ENCODE assay signal across 19 cellular contexts in the genomic region with DNA sequence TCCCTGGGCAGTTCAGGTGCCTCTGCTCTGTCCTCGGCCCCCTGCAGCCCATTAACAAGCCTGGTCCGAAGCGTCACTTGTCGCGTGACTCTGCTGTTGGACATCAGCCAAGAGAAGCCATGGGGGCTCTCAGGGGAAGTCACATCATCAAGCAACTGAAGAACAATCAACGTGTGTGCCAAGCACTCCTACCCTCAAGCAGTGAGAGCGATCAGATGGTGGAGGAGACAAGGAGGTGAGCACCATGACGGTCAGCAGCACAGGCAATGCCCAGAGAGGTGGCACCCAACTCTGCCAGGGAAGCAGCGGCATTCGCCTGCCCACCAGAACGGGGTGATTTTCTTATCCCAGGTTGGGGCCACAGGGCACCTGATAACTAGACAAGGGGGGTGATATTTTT.
DNase-seq lines count a peak whose midpoint lies in the region; ATAC-seq and TF ChIP-seq lines count a peak whose summit lies in the region.
"Had no signal": no experiment of that assay in that cellular context is flagged by ENCODE, and none has a peak within 500 bp of the region (broad histone marks: within the 10 kb centered on the region; RNA-seq: fewer than 3 reads in every experiment).

No MANE protein-coding gene starts in this region.

- H3K4me2 ChIP-seq in neural progenitor cell: no peak overlapping the region

- no peak for ATAC-seq in psoas muscle
- ATAC-seq: activated CD8-positive, alpha-beta memory T cell treated with anti-CD3 and anti-CD28 coated beads, Interleukin-2, amount 10 ng/mL, durations not matched to agents 7 days and 5 days had no signal

- TF ChIP-seq CTCF in A673 (conservative IDR thresholded peaks at IDR 0.05; ENCODE audit: low read depth, low read length) (no peak), choroid plexus epithelial cell (conservative IDR thresholded peaks at IDR 0.05; ENCODE audit: low read depth, low read length) (no peak), neural progenitor cell (IDR thresholded peaks at IDR 0.05) (no peak), psoas muscle (IDR thresholded peaks at IDR 0.05) (no peak), Peyer's patch (IDR thresholded peaks at IDR 0.05) (no peak)

- H3F3A ChIP-seq in neural progenitor cell (ENCODE audit: low read depth): no peaks in the 10 kb centered on the region

- POLR2A ChIA-PET in A673 (lab: Charles Lee; ENCODE audit: low non-redundant PET): no interaction called here

- H3K79me2 ChIP-seq in neural progenitor cell (ENCODE audit: low read depth): no peaks in the 10 kb centered on the region

- H3K4me1 ChIP-seq in A673 (ENCODE audit: insufficient read depth, low read length, poor library complexity, severe bottlenecking) (peaks cover 6% of the 10 kb centered on the region), neural progenitor cell (no peaks in the 10 kb centered on the region), psoas muscle (no peaks in the 10 kb centered on the region), Peyer's patch (no peaks in the 10 kb centered on the region)
- H3K4me1 ChIP-seq: colonic mucosa, tibial artery had no signal

- TF ChIP-seq POLR2A in Peyer's patch (IDR thresholded peaks at IDR 0.05): no peak

- H3K27ac Mint-ChIP-seq in neural progenitor cell: no peak overlapping the region
- H3K27ac Mint-ChIP-seq: activated CD8-positive, alpha-beta memory T cell treated with anti-CD3 and anti-CD28 coated beads, Interleukin-2, amount 10 ng/mL, durations not matched to agents 7 days and 5 days; activated naive CD8-positive, alpha-beta T cell treated with anti-CD3 and anti-CD28 coated beads, Interleukin-2, amount 10 ng/mL, durations not matched to agents 7 days and 5 days; nephron had no signal

- no peak overlapping the region for H3K9ac ChIP-seq in neural progenitor cell

- no peak overlapping the region for H3K27ac ChIP-seq in A673 (ENCODE audit: low read depth, low read length, poor library complexity, severe bottlenecking)
- no peak overlapping the region for H3K27ac ChIP-seq in neural progenitor cell
- no peak overlapping the region for H3K27ac ChIP-seq in psoas muscle
- no peak overlapping the region for H3K27ac ChIP-seq in Peyer's patch
- H3K27ac ChIP-seq: colonic mucosa, tibial artery had no signal

- peaks cover 3% of the 10 kb centered on the region for H3K9me3 Mint-ChIP-seq in neural progenitor cell
- H3K9me3 Mint-ChIP-seq: activated naive CD8-positive, alpha-beta T cell treated with anti-CD3 and anti-CD28 coated beads, Interleukin-2, amount 10 ng/mL, durations not matched to agents 7 days and 5 days; H9; nephron had no signal

- BruUV-seq in A673 (replicated peaks; lab: Mats Ljungman, UMichigan): no TSS peak

- peaks cover 9% of the 10 kb centered on the region for H3K4me1 Mint-ChIP-seq in neural progenitor cell
- H3K4me1 Mint-ChIP-seq: activated CD8-positive, alpha-beta memory T cell treated with anti-CD3 and anti-CD28 coated beads, Interleukin-2, amount 10 ng/mL, durations not matched to agents 7 days and 5 days; activated naive CD8-positive, alpha-beta T cell treated with anti-CD3 and anti-CD28 coated beads, Interleukin-2, amount 10 ng/mL, durations not matched to agents 7 days and 5 days; CD4-positive, alpha-beta memory T cell had no signal

- no peaks in the 10 kb centered on the region for H4K20me1 ChIP-seq in neural progenitor cell (ENCODE audit: low read depth)

- H3K4me3 ChIP-seq in A673 (ENCODE audit: low read depth, low read length, poor library complexity, severe bottlenecking): no peak overlapping the region
- no peak overlapping the region for H3K4me3 ChIP-seq in choroid plexus epithelial cell (ENCODE audit: low read depth, low read length)
- H3K4me3 ChIP-seq in neural progenitor cell: no peak overlapping the region
- H3K4me3 ChIP-seq in psoas muscle: no peak overlapping the region
- H3K4me3 ChIP-seq in Peyer's patch: no peak overlapping the region
- H3K4me3 ChIP-seq: colonic mucosa, tibial artery had no signal

- CTCF ChIA-PET in A673 (lab: Charles Lee): no interaction called here

- no peak overlapping the region for H3K4me3 Mint-ChIP-seq in neural progenitor cell
- H3K4me3 Mint-ChIP-seq: activated CD8-positive, alpha-beta memory T cell treated with anti-CD3 and anti-CD28 coated beads, Interleukin-2, amount 10 ng/mL, durations not matched to agents 7 days and 5 days; activated naive CD8-positive, alpha-beta T cell treated with anti-CD3 and anti-CD28 coated beads, Interleukin-2, amount 10 ng/mL, durations not matched to agents 7 days and 5 days; CD4-positive, alpha-beta memory T cell; H9; nephron had no signal

- H3K36me3 Mint-ChIP-seq in neural progenitor cell: peaks cover 44% of the 10 kb centered on the region
- H3K36me3 Mint-ChIP-seq: activated CD8-positive, alpha-beta memory T cell treated with anti-CD3 and anti-CD28 coated beads, Interleukin-2, amount 10 ng/mL, durations not matched to agents 7 days and 5 days; activated naive CD8-positive, alpha-beta T cell treated with anti-CD3 and anti-CD28 coated beads, Interleukin-2, amount 10 ng/mL, durations not matched to agents 7 days and 5 days had no signal

- WGBS in psoas muscle, 3 donors: 71 to 73% (median 71%) methylated on average over 11 of the region's 11 CpGs

- H3K27me3 ChIP-seq in A673 (replicated peaks; ENCODE audit: insufficient read depth, low read depth, low read length, poor library complexity): no peaks in the 10 kb centered on the region
- H3K27me3 ChIP-seq in neural progenitor cell: no peaks in the 10 kb centered on the region
- H3K27me3 ChIP-seq in psoas muscle (ENCODE audit: insufficient read depth in 3 of 3, low read length in 2 of 3): no peaks in the 10 kb centered on the region
- H3K27me3 ChIP-seq in Peyer's patch: no peaks in the 10 kb centered on the region
- H3K27me3 ChIP-seq: colonic mucosa, tibial artery had no signal

- H3K27me3 Mint-ChIP-seq in neural progenitor cell (ENCODE audit: insufficient read depth, low read depth): peaks cover 8% of the 10 kb centered on the region
- H3K27me3 Mint-ChIP-seq: activated CD8-positive, alpha-beta memory T cell treated with anti-CD3 and anti-CD28 coated beads, Interleukin-2, amount 10 ng/mL, durations not matched to agents 7 days and 5 days; activated naive CD8-positive, alpha-beta T cell treated with anti-CD3 and anti-CD28 coated beads, Interleukin-2, amount 10 ng/mL, durations not matched to agents 7 days and 5 days; CD4-positive, alpha-beta memory T cell had no signal

- H2AFZ ChIP-seq in neural progenitor cell (replicated peaks): no peak overlapping the region

- intact Hi-C loops in A673 (cut with micrococcal nuclease; ENCODE audit: unreplicated experiment) (loop anchor here (10.0 kb wide), 1 partner anchor 206 kb away; no protein-coding TSS in a partner anchor), psoas muscle (cut with DNase I) (no loop called here)

- H3K36me3 ChIP-seq in A673 (ENCODE audit: insufficient read depth, low read length, poor library complexity, severe bottlenecking) (no peaks in the 10 kb centered on the region), neural progenitor cell (no peaks in the 10 kb centered on the region), psoas muscle (ENCODE audit: insufficient read depth in 1 of 2, low read depth in 1 of 2) (peaks cover 0 to 5% of the 10 kb centered on the region in 2 donors), Peyer's patch (peaks cover 0 to 3% (median 0%) of the 10 kb centered on the region in 3 donors)
- H3K36me3 ChIP-seq: colonic mucosa had no signal

- DNase-seq in A673 (ENCODE audit: low spot score) (peak; percentile 61), DMS79 treated with DMSO at 0.1 percent for 48 hours (lab: John Stamatoyannopoulos, UW) (peak; percentile 71), NCI-H2171 treated with DMSO at 0.1 percent for 48 hours (lab: John Stamatoyannopoulos, UW) (peak; percentile 58), choroid plexus epithelial cell (ENCODE audit: low read depth) (peak; percentile 27), neural progenitor cell (ENCODE audit: low spot score) (no peak), psoas muscle (no peak), Peyer's patch (no peak), HuH-7 (ENCODE audit: low spot score) (no peak)
- DNase-seq: activated CD8-positive, alpha-beta memory T cell treated with anti-CD3 and anti-CD28 coated beads, Interleukin-2, amount 10 ng/mL, durations not matched to agents 7 days and 5 days; activated naive CD8-positive, alpha-beta T cell treated with anti-CD3 and anti-CD28 coated beads, Interleukin-2, amount 10 ng/mL, durations not matched to agents 7 days and 5 days; CD4-positive, alpha-beta memory T cell; colonic mucosa; DND-41; H9; NCI-H226; stimulated activated CD4-positive, alpha-beta T cell treated with anti-CD3 and anti-CD28 coated beads, Interleukin-1b, Interleukin-23, amount 100 ng/mL, for 48 hours; stimulated activated naive CD4-positive, alpha-beta T cell; tibial artery had no signal

- H3K9me3 ChIP-seq in A673 (ENCODE audit: low read depth, low read length, poor library complexity, severe bottlenecking): no peaks in the 10 kb centered on the region
- no peaks in the 10 kb centered on the region for H3K9me3 ChIP-seq in neural progenitor cell (ENCODE audit: low read depth)
- no peaks in the 10 kb centered on the region for H3K9me3 ChIP-seq in psoas muscle
- no peaks in the 10 kb centered on the region for H3K9me3 ChIP-seq in Peyer's patch
- H3K9me3 ChIP-seq: colonic mucosa, tibial artery had no signal

Comparison
In these comparisons a context has a peak if more than half of its experiments do, and no peak if none do; other contexts are left out.
1. DNase-seq: peak in A673 (single experiment), DMS79 treated with DMSO at 0.1 percent for 48 hours (single experiment), NCI-H2171 treated with DMSO at 0.1 percent for 48 hours (single experiment) and choroid plexus epithelial cell (single experiment); none in neural progenitor cell (single experiment), psoas muscle (0 of 2), Peyer's patch (0 of 3) and HuH-7 (single experiment).